ENCODE assay signal across 9 cellular contexts in genomic region chr3:110814170-110815007, GRCh38.
DNase-seq lines count a peak whose midpoint lies in the region; ATAC-seq and TF ChIP-seq lines count a peak whose summit lies in the region.
"Had no signal": no experiment of that assay in that cellular context is flagged by ENCODE, and none has a peak within 500 bp of the region (broad histone marks: within the 10 kb centered on the region; RNA-seq: fewer than 3 reads in every experiment).

No MANE protein-coding gene starts in this region.

- no peaks in the 10 kb centered on the region for H3K27me3 ChIP-seq in left ventricle myocardium inferior (ENCODE audit: low read depth)

- no peaks in the 10 kb centered on the region for H3K4me1 ChIP-seq in left ventricle myocardium inferior

- H3K36me3 ChIP-seq in left ventricle myocardium inferior, result no peaks in the 10 kb centered on the region

- TF ChIP-seq CTCF in epithelial cell of proximal tubule (conservative IDR thresholded peaks at IDR 0.05; ENCODE audit: low read depth, low read length), result no peak
- TF ChIP-seq CTCF in left ventricle myocardium inferior (IDR thresholded peaks at IDR 0.05; ENCODE audit: borderline replicate concordance), result no peak

- no peaks in the 10 kb centered on the region for H3K9me3 ChIP-seq in left ventricle myocardium inferior (replicated peaks)

- H3K4me3 ChIP-seq in epithelial cell of proximal tubule (ENCODE audit: low read depth, low read length) (no peak overlapping the region), left ventricle myocardium inferior (no peak overlapping the region)

- intact Hi-C loops in left ventricle myocardium inferior (cut with micrococcal nuclease), result no loop called here

- peak; percentile 89 for ATAC-seq in HG02852 (IDR thresholded peaks at IDR 0.05; ENCODE audit: unreplicated experiment)

- DNase-seq in DMS53 (lab: John Stamatoyannopoulos, UW) (peak; percentile 4), DMS53 treated with DMSO at 0.1 percent for 48 hours (lab: John Stamatoyannopoulos, UW; ENCODE audit: unreplicated experiment) (no peak), RKO (ENCODE audit: low spot score) (peak; percentile 22), epithelial cell of proximal tubule (ENCODE audit: low read depth) (peak; percentile 52), left ventricle myocardium inferior (no peak), NCI-H146 treated with DMSO at 0.1 percent for 48 hours (lab: John Stamatoyannopoulos, UW; ENCODE audit: unreplicated experiment) (no peak), NCI-H1436 treated with DMSO at 0.1 percent for 48 hours (lab: John Stamatoyannopoulos, UW) (no peak)

- H3K27ac ChIP-seq in left ventricle myocardium inferior (replicated peaks), result no peak overlapping the region
- H3K27ac ChIP-seq: 22Rv1 had no signal

Comparison
In these comparisons a context has a peak if more than half of its experiments do, and no peak if none do; other contexts are left out.
1. DNase-seq: peak in DMS53 (single experiment), RKO (single experiment) and epithelial cell of proximal tubule (single experiment); none in DMS53 treated with DMSO at 0.1 percent for 48 hours (single experiment), left ventricle myocardium inferior (single experiment), NCI-H146 treated with DMSO at 0.1 percent for 48 hours (single experiment) and NCI-H1436 treated with DMSO at 0.1 percent for 48 hours (single experiment).